In the genomic region with DNA sequence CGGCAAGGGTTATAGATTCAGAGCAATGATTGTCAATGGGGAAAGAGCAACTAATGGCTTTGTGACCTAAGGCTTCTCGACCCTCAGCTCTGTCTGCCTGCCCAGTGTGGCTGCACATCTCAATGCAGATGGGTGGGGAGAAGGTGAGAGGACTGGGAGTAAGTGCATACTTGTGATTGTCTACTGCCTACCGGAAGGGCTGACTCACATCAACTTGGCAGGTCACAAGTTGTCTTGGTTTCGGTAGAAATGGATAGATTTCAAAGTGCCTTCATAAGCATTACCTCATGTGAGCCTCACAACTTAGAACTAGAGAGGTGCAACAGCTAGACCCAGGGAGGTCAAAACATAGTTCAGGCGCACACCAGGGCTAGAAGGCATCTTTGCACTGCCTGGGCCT, we compare ENCODE assay signal across 11 cellular contexts. TPM values are rescaled to one million over a fixed set of nuclear protein-coding genes. Genes with fewer than 3 reads are reported as not detected.
DNase-seq lines count a peak whose midpoint lies in the region; ATAC-seq, FAIRE-seq and TF ChIP-seq lines count a peak whose summit lies in the region.
"Had no signal": no experiment of that assay in that cellular context is flagged by ENCODE, and none has a peak within 500 bp of the region (broad histone marks: within the 10 kb centered on the region; RNA-seq: fewer than 3 reads in every experiment).

No MANE protein-coding gene starts in this region.

- no peak overlapping the region for H2BK120ac ChIP-seq in IMR-90 (ENCODE audit: low read depth, low read length)

- FAIRE-seq in D721Med (lab: Jason Lieb, UNC), result no peak
- FAIRE-seq: TTC549 had no signal

- H3K27me3 ChIP-seq in IMR-90 (ENCODE audit: control insufficient read depth, insufficient read depth, low read length), result no peaks in the 10 kb centered on the region
- H3K27me3 ChIP-seq in naive thymus-derived CD4-positive, alpha-beta T cell (ENCODE audit: control insufficient read depth in 2 of 2, insufficient read depth in 2 of 2, low read length in 2 of 2), result no peaks in the 10 kb centered on the region

- H2AFZ ChIP-seq in IMR-90 (replicated peaks; ENCODE audit: low read length, poor library complexity), result no peak overlapping the region

- TF ChIP-seq CTCF in IMR-90 (conservative IDR thresholded peaks at IDR 0.05; ENCODE audit: low read depth, low read length) (no peak), D721Med (IDR thresholded peaks at IDR 0.05; ENCODE audit: insufficient read depth, missing control alignments) (no peak)

- peak overlapping the region; percentile 10 to 89 (median 69) for H3K27ac Mint-ChIP-seq in naive thymus-derived CD4-positive, alpha-beta T cell

- H3K9ac ChIP-seq in IMR-90 (ENCODE audit: low read depth, low read length), result no peak overlapping the region

- no peak overlapping the region for H4K91ac ChIP-seq in IMR-90 (ENCODE audit: insufficient read depth, low read depth, low read length)

- peaks cover 0 to 16% of the 10 kb centered on the region in 2 experiments; a peak in 1 of 4 replicates for H3K79me1 ChIP-seq in IMR-90 (ENCODE audit: low read depth in 1 of 2, low read length in 2 of 2)

- intact Hi-C loops in IMR-90 (cut with micrococcal nuclease), result no loop called here
- intact Hi-C loops in naive thymus-derived CD4-positive, alpha-beta T cell (cut with micrococcal nuclease), result loop anchor here in 1 of 2 donors (5.0 kb wide), 1 partner anchor 38 kb away; no protein-coding TSS in a partner anchor

- peaks cover 35% of the 10 kb centered on the region for H4K20me1 ChIP-seq in IMR-90 (ENCODE audit: insufficient read depth, low read length)

- H3K4me3 ChIP-seq in IMR-90 (ENCODE audit: insufficient read depth, low read depth, low read length), result no peak overlapping the region
- no peak overlapping the region for H3K4me3 ChIP-seq in naive thymus-derived CD4-positive, alpha-beta T cell (ENCODE audit: low read length)

- no peak overlapping the region for H3K23ac ChIP-seq in IMR-90 (ENCODE audit: low read depth, low read length)

- H3K18ac ChIP-seq in IMR-90 (ENCODE audit: low read depth, low read length), result no peak overlapping the region

- H3K4me1 ChIP-seq in IMR-90 (ENCODE audit: control insufficient read depth, insufficient read depth, low read length), result peaks cover 3% of the 10 kb centered on the region
- peaks cover 0 to 52% of the 10 kb centered on the region in 2 donors for H3K4me1 ChIP-seq in naive thymus-derived CD4-positive, alpha-beta T cell (ENCODE audit: control insufficient read depth in 2 of 2, insufficient read depth in 2 of 2, low read length in 2 of 2)

- H4K8ac ChIP-seq in IMR-90 (ENCODE audit: low read depth in 2 of 2, low read length in 2 of 2), result no peak overlapping the region

- TF ChIP-seq POLR2A in IMR-90 (IDR thresholded peaks at IDR 0.05; ENCODE audit: low read depth, low read length), result no peak

- peak overlapping the region; percentile 33 for H2AK9ac ChIP-seq in IMR-90 (replicated peaks; ENCODE audit: low read depth, low read length, poor library complexity)

- no peak overlapping the region for H2BK15ac ChIP-seq in IMR-90 (ENCODE audit: low read depth, low read length)

- no peak overlapping the region for H3K4ac ChIP-seq in IMR-90 (ENCODE audit: low read depth, low read length)

- POLR2A ChIA-PET in IMR-90 (lab: Charles Lee; ENCODE audit: unreplicated experiment), result interaction anchor here (0.5 kb wide), 1 partner anchor 12 kb away, joined by 4 read pairs; no protein-coding TSS in a partner anchor
- POLR2A ChIA-PET in naive thymus-derived CD4-positive, alpha-beta T cell (lab: Charles Lee), result interaction anchor here (0.9 to 1.8 kb wide), 2 partner anchors 27 to 103 kb away, joined by 3 to 9 read pairs; no protein-coding TSS in a partner anchor

- H2AK5ac ChIP-seq in IMR-90 (ENCODE audit: low read depth, low read length), result no peak overlapping the region

- H3K56ac ChIP-seq in IMR-90 (ENCODE audit: extremely low read depth, insufficient read depth, low read length), result no peak overlapping the region

- DNase-seq in COLO829 (ENCODE audit: low spot score) (peak; percentile 20), IMR-90 (peak; percentile 86), astrocyte of the hippocampus (ENCODE audit: low read depth, low spot score) (peak; percentile 76), H4 (ENCODE audit: low spot score) (no peak), D721Med (ENCODE audit: insufficient read length, low spot score) (no peak), amniotic stem cell (lab: John Stamatoyannopoulos, UW) (no peak)
- no peak for DNase-seq in naive thymus-derived CD4-positive, alpha-beta T cell
- no peak for DNase-seq in NK-92 treated with Interleukin-12 subunit alpha and Interleukin-12 subunit beta, amount 100 ng/mL, for 24 hours (lab: John Stamatoyannopoulos, UW)
- DNase-seq: central memory CD4-positive, alpha-beta T cell; NCI-H526 had no signal

- no peak overlapping the region for H3K14ac ChIP-seq in IMR-90 (replicated peaks; ENCODE audit: low read depth, low read length)

- in situ Hi-C loops in IMR-90 (cut with MboI; ENCODE audit: low sequenced_read_pairs), result no loop called here

- peaks cover 23 to 87% (median 77%) of the 10 kb centered on the region in 7 donors for H3K4me1 Mint-ChIP-seq in naive thymus-derived CD4-positive, alpha-beta T cell

- TF ChIP-seq RAD21 in IMR-90 (IDR thresholded peaks at IDR 0.05; ENCODE audit: low read length), result no peak

- no peak overlapping the region for H2BK20ac ChIP-seq in IMR-90 (ENCODE audit: low read depth, low read length)

- H3K9me1 ChIP-seq in IMR-90 (ENCODE audit: insufficient read depth, low read length), result peaks cover 17% of the 10 kb centered on the region

- H3K9me3 ChIP-seq in IMR-90 (ENCODE audit: control insufficient read depth, insufficient read depth, low read length), result no peaks in the 10 kb centered on the region
- H3K9me3 ChIP-seq in naive thymus-derived CD4-positive, alpha-beta T cell (ENCODE audit: control insufficient read depth in 2 of 3, low read length in 3 of 3), result no peaks in the 10 kb centered on the region

- H3K9me3 Mint-ChIP-seq in naive thymus-derived CD4-positive, alpha-beta T cell, result peaks cover 0 to 2% (median 0%) of the 10 kb centered on the region in 11 donors

- 100% methylated on average over 2 of the region's 5 CpGs; no CpG with 5 or more reads in 1 of the 2 experiments for WGBS in IMR-90 (ENCODE audit: extremely low coverage in 2 of 2, insufficient read length in 1 of 2), 2 experiments

- no peak overlapping the region for H2BK5ac ChIP-seq in IMR-90 (ENCODE audit: low read depth, low read length, poor library complexity, severe bottlenecking)

- no peaks in the 10 kb centered on the region for H3K27me3 Mint-ChIP-seq in naive thymus-derived CD4-positive, alpha-beta T cell

- peaks cover 32 to 89% (median 77%) of the 10 kb centered on the region in 5 donors for H3K36me3 Mint-ChIP-seq in naive thymus-derived CD4-positive, alpha-beta T cell

- no peak overlapping the region for H4K5ac ChIP-seq in IMR-90 (ENCODE audit: low read depth, low read length)

- CTCF ChIA-PET in IMR-90 (lab: Yijun Ruan, JAX), result interaction anchor here (0.5 kb wide), 1 partner anchor 126 kb away, joined by 3 read pairs; no protein-coding TSS in a partner anchor
- CTCF ChIA-PET in naive thymus-derived CD4-positive, alpha-beta T cell (lab: Charles Lee), result interaction anchor here (0.7 kb wide), 1 partner anchor 638 kb away, joined by 5 read pairs; no protein-coding TSS in a partner anchor

- dilution Hi-C loops in IMR-90 (cut with HindIII; ENCODE audit: low sequenced_read_pairs, unreplicated experiment), result no loop called here

- peaks cover 60% of the 10 kb centered on the region for H3K36me3 ChIP-seq in IMR-90 (ENCODE audit: control insufficient read depth, insufficient read depth, low read length)
- H3K36me3 ChIP-seq in naive thymus-derived CD4-positive, alpha-beta T cell (ENCODE audit: control insufficient read depth in 2 of 3, insufficient read depth in 3 of 3, low read length in 3 of 3), result peaks cover 67 to 100% (median 95%) of the 10 kb centered on the region in 3 experiments

- H3K27ac ChIP-seq in IMR-90 (ENCODE audit: insufficient read depth, low read length), result no peak overlapping the region
- H3K27ac ChIP-seq in naive thymus-derived CD4-positive, alpha-beta T cell (ENCODE audit: low read depth, low read length), result no peak overlapping the region

- no TSS peak for BruUV-seq in IMR-90 (replicated peaks; lab: Mats Ljungman, UMichigan)

- H3K4me2 ChIP-seq in IMR-90 (ENCODE audit: low read depth, low read length), result no peak overlapping the region

- peak overlapping the region in 1 of 10 donors; percentile 25 for H3K4me3 Mint-ChIP-seq in naive thymus-derived CD4-positive, alpha-beta T cell

- no peak for ATAC-seq in IMR-90 (ENCODE audit: low read depth)
- peak; percentile 16 for ATAC-seq in naive thymus-derived CD4-positive, alpha-beta T cell

TF ChIP-seq in IMR-90, 13 proteins besides CTCF, POLR2A, EP300 and RAD21 (continues in another document):
- TF ChIP-seq RFX5 (IDR thresholded peaks at IDR 0.05; ENCODE audit: low read depth, low read length) (no peak), RCOR1 (IDR thresholded peaks at IDR 0.05; ENCODE audit: insufficient replicate concordance, low read length) (no peak), SMC3 (IDR thresholded peaks at IDR 0.05; ENCODE audit: low read depth, low read length) (no peak), NFE2L2 (IDR thresholded peaks at IDR 0.05; ENCODE audit: low read depth, low read length) (no peak), BHLHE40 (IDR thresholded peaks at IDR 0.05; ENCODE audit: low read depth, low read length) (no peak), CEBPB (IDR thresholded peaks at IDR 0.05; ENCODE audit: low read depth, low read length) (no peak)
- TF ChIP-seq, protein P1, sequence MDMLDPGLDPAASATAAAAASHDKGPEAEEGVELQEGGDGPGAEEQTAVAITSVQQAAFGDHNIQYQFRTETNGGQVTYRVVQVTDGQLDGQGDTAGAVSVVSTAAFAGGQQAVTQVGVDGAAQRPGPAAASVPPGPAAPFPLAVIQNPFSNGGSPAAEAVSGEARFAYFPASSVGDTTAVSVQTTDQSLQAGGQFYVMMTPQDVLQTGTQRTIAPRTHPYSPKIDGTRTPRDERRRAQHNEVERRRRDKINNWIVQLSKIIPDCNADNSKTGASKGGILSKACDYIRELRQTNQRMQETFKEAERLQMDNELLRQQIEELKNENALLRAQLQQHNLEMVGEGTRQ (IDR thresholded peaks at IDR 0.05; ENCODE audit: low read depth, low read length), result no peak

RNA-seq across cellular contexts. Expression of gene STAT1, which starts 29.4 kb away (rescaled TPM):
- 67.9 and 80.3 TPM in 2 replicates for total RNA-seq in IMR-90 (2012; rRNA removed)
- 42.6 and 43.2 TPM in 2 replicates for polyA plus RNA-seq in IMR-90 (2012; rRNA removed)
- 17.3 and 19.3 TPM in 2 replicates for polyA plus RNA-seq in IMR-90 (2012; cell fraction: cytosol; rRNA removed)
- 17.0 and 40.3 TPM in 2 replicates for polyA plus RNA-seq in IMR-90 (2012; cell fraction: nucleus; rRNA removed; ENCODE audit: low replicate concordance)
- total RNA-seq in naive thymus-derived CD4-positive, alpha-beta T cell, result 1,000 to 10,000 TPM in 1 of 5 experiments, 10 to 100 TPM in 4; 74.1 to 1,177 (median 89.6) TPM
- polyA plus RNA-seq in naive thymus-derived CD4-positive, alpha-beta T cell, result 100 to 1,000 TPM; 221 to 244 TPM
- 88.6 and 110 TPM in 2 replicates for total RNA-seq in H4 (2014; rRNA removed; shearing (Covaris generic))

Comparison
In these comparisons a context has a peak if more than half of its experiments do, and no peak if none do; other contexts are left out.
1. DNase-seq: peak in COLO829 (single experiment), IMR-90 (single experiment) and astrocyte of the hippocampus (single experiment); none in naive thymus-derived CD4-positive, alpha-beta T cell (0 of 9), H4 (single experiment), D721Med (single experiment), NK-92 treated with Interleukin-12 subunit alpha and Interleukin-12 subunit beta, amount 100 ng/mL, for 24 hours (single experiment) and amniotic stem cell (single experiment).